Comparison of ENCODE assay signal across 8 cellular contexts in the genomic region with DNA sequence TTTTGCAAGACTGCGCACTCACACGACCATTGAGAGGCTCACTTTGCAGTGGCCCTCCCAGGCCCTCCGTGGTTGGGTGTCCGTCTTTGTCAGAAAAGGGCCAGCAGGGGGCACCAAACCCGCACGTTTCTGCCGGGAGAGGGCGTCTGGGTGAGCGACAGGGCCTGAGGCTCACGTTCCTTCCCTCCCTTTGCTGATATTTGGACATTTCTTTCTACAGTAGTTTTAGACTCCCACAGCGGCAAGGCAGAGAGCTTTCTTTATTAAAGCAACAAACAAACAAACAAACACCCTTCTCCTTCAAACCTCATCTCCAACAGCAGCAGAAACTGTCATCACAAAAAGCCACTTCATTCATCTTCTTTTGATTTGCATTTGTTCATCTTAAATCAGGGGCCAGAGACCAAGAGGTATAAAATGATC.
A peak's percentile ranks its signal among the peaks of the same experiment; 100 is the strongest.
DNase-seq lines count a peak whose midpoint lies in the region; ATAC-seq and TF ChIP-seq lines count a peak whose summit lies in the region.

No MANE protein-coding gene starts in this region.

- no peaks in the 10 kb centered on the region for H3K36me3 Mint-ChIP-seq in activated CD8-positive, alpha-beta T cell treated with anti-CD3 and anti-CD28 coated beads for 36 hours (ENCODE audit: low read depth)

- H3K4me3 Mint-ChIP-seq in activated CD8-positive, alpha-beta T cell treated with anti-CD3 and anti-CD28 coated beads for 36 hours: no peak overlapping the region

- H3K4me1 Mint-ChIP-seq in activated CD8-positive, alpha-beta T cell treated with anti-CD3 and anti-CD28 coated beads for 36 hours (ENCODE audit: low read depth): peaks cover 6% of the 10 kb centered on the region

- CTCF ChIA-PET in activated CD8-positive, alpha-beta T cell treated with anti-CD3 and anti-CD28 coated beads for 36 hours (lab: Charles Lee): interaction anchor here (0.6 to 5.1 kb wide), 46 partner anchors 9 to 445 kb away, joined by 3 to 58 read pairs (median 4); a partner anchor contains a TSS

- intact Hi-C loops in activated CD8-positive, alpha-beta T cell treated with anti-CD3 and anti-CD28 coated beads for 36 hours (cut with micrococcal nuclease): loop anchor here (5.0 to 10.0 kb wide), 3 partner anchors 111 to 409 kb away; no protein-coding TSS in a partner anchor

- ATAC-seq in GM19455 (IDR thresholded peaks at IDR 0.05; ENCODE audit: unreplicated experiment): peak; percentile 95
- peak; percentile 95 for ATAC-seq in HG03520 (IDR thresholded peaks at IDR 0.05; ENCODE audit: unreplicated experiment)
- peak; percentile 99 for ATAC-seq in activated CD8-positive, alpha-beta T cell treated with anti-CD3 and anti-CD28 coated beads for 36 hours

- H3K27me3 Mint-ChIP-seq in activated CD8-positive, alpha-beta T cell treated with anti-CD3 and anti-CD28 coated beads for 36 hours: no peaks in the 10 kb centered on the region

- no peak overlapping the region for H3K27ac Mint-ChIP-seq in activated CD8-positive, alpha-beta T cell treated with anti-CD3 and anti-CD28 coated beads for 36 hours

- POLR2A ChIA-PET in activated CD8-positive, alpha-beta T cell treated with anti-CD3 and anti-CD28 coated beads for 36 hours (lab: Charles Lee): interaction anchor here (0.6 to 1.3 kb wide), 3 partner anchors 9 to 105 kb away, joined by 3 to 4 read pairs (median 3); no protein-coding TSS in a partner anchor

- H3K9me3 Mint-ChIP-seq in activated CD8-positive, alpha-beta T cell treated with anti-CD3 and anti-CD28 coated beads for 36 hours: no peaks in the 10 kb centered on the region

- DNase-seq in COLO829 (ENCODE audit: low spot score) (peak; percentile 96), NCI-H774 (lab: John Stamatoyannopoulos, UW) (peak; percentile 84), midbrain (lab: John Stamatoyannopoulos, UW) (peak; percentile 80)
- DNase-seq in activated CD8-positive, alpha-beta T cell treated with anti-CD3 and anti-CD28 coated beads for 36 hours: peak; percentile 91
- peak; percentile 70 for DNase-seq in effector CD8-positive, alpha-beta T cell (lab: John Stamatoyannopoulos, UW)
- DNase-seq in stimulated activated CD8-positive, alpha-beta memory T cell treated with anti-CD3 and anti-CD28 coated beads, Interleukin-4, amount 100 ng/mL, for 48 hours: peak; percentile 96

- peak; percentile 96 for TF ChIP-seq CTCF in activated CD8-positive, alpha-beta T cell treated with anti-CD3 and anti-CD28 coated beads for 36 hours (IDR thresholded peaks at IDR 0.05)

Comparison
In these comparisons a context has a peak if more than half of its experiments do, and no peak if none do; other contexts are left out.
1. Peak in every context shown above with its lines: DNase-seq and ATAC-seq.